In genomic region chr2:75570948-75571729, GRCh38 we compare ENCODE assay signal across 14 cellular contexts. TPM values are rescaled to one million over a fixed set of nuclear protein-coding genes. Genes with fewer than 3 reads are reported as not detected.
DNase-seq lines count a peak whose midpoint lies in the region; ATAC-seq and TF ChIP-seq lines count a peak whose summit lies in the region.
"Had no signal": no experiment of that assay in that cellular context is flagged by ENCODE, and none has a peak within 500 bp of the region (broad histone marks: within the 10 kb centered on the region; RNA-seq: fewer than 3 reads in every experiment).

No MANE protein-coding gene starts in this region.

- DNase-seq in COLO668 (lab: John Stamatoyannopoulos, UW; ENCODE audit: unreplicated experiment), result peak; percentile 28
- peak; percentile 80 for DNase-seq in NCI-H82 (lab: John Stamatoyannopoulos, UW)
- peak; percentile 49 for DNase-seq in fibroblast of the aortic adventitia (ENCODE audit: low read depth)
- peak; percentile 74 for DNase-seq in osteoblast (ENCODE audit: insufficient read length, low spot score, missing footprints)
- no peak for DNase-seq in T-helper 17 cell
- DNase-seq in 8988T, result no peak
- no peak for DNase-seq in globus pallidus (ENCODE audit: low spot score)
- DNase-seq: NCI-H1694, psoas muscle had no signal

- peaks cover 39% of the 10 kb centered on the region for H3K27me3 Mint-ChIP-seq in T-helper 17 cell

- no peaks in the 10 kb centered on the region for H3K27me3 ChIP-seq in osteoblast (ENCODE audit: insufficient read depth, low read length)
- H3K27me3 ChIP-seq: breast epithelium had no signal

- ATAC-seq in HG02870 (IDR thresholded peaks at IDR 0.05; ENCODE audit: unreplicated experiment) (no peak), T-helper 17 cell (no peak)
- ATAC-seq: HCT116 had no signal

- H3K36me3 ChIP-seq in osteoblast (ENCODE audit: insufficient read depth, low read length), result no peaks in the 10 kb centered on the region
- H3K36me3 ChIP-seq: breast epithelium had no signal

- H3K4me3 Mint-ChIP-seq in T-helper 17 cell, result no peak overlapping the region

- no peaks in the 10 kb centered on the region for H3K79me2 ChIP-seq in osteoblast (ENCODE audit: insufficient read depth, low read length)

- no peak overlapping the region for H3K4me3 ChIP-seq in fibroblast of the aortic adventitia (ENCODE audit: low read depth, low read length)
- H3K4me3 ChIP-seq in osteoblast (ENCODE audit: insufficient read depth, low read length), result no peak overlapping the region
- H3K4me3 ChIP-seq: breast epithelium, psoas muscle, SK-N-MC had no signal

- H4K20me1 ChIP-seq in osteoblast (ENCODE audit: insufficient read depth, low read length), result no peaks in the 10 kb centered on the region

- peak overlapping the region; percentile 6 for H2AFZ ChIP-seq in osteoblast (ENCODE audit: low read length)

- no peak overlapping the region for H3K27ac Mint-ChIP-seq in T-helper 17 cell

- peak overlapping the region; percentile 43 for H3K4me2 ChIP-seq in osteoblast (ENCODE audit: insufficient read depth, low read length)

- TF ChIP-seq CTCF in fibroblast of the aortic adventitia (IDR thresholded peaks at IDR 0.05; ENCODE audit: insufficient read depth, low read length) (no peak), osteoblast (IDR thresholded peaks at IDR 0.05; ENCODE audit: extremely low read depth, low read depth, low read length) (no peak)

- peaks cover 2% of the 10 kb centered on the region for H3K36me3 Mint-ChIP-seq in T-helper 17 cell (ENCODE audit: low read depth)

- no peaks in the 10 kb centered on the region for H3K4me1 Mint-ChIP-seq in T-helper 17 cell

- no peaks in the 10 kb centered on the region for H3K9me3 ChIP-seq in osteoblast (ENCODE audit: low read depth, low read length)
- H3K9me3 ChIP-seq in T-helper 17 cell (ENCODE audit: control insufficient read depth, low read length, poor library complexity, severe bottlenecking), result no peaks in the 10 kb centered on the region
- H3K9me3 ChIP-seq: breast epithelium, psoas muscle had no signal

- peaks cover 23% of the 10 kb centered on the region for H3K4me1 ChIP-seq in osteoblast (ENCODE audit: insufficient read depth, low read length)
- H3K4me1 ChIP-seq: breast epithelium, psoas muscle had no signal

- H3K27ac ChIP-seq in osteoblast (ENCODE audit: low read depth, low read length), result peak overlapping the region; percentile 91
- H3K27ac ChIP-seq: HL-60, psoas muscle, SK-N-MC had no signal

RNA-seq across cellular contexts. Expression of gene EVA1A, which starts 10.4 kb away (rescaled TPM):
- total RNA-seq in fibroblast of the aortic adventitia (ENCODE audit: low replicate concordance) (25.2 and 28.1 TPM in 2 replicates), osteoblast (70.9 and 74.8 TPM in 2 replicates), T-helper 17 cell (not detected)

Comparison
In these comparisons a context has a peak if more than half of its experiments do, and no peak if none do; other contexts are left out.
1. DNase-seq: peak in COLO668 (single experiment), NCI-H82 (single experiment), fibroblast of the aortic adventitia (single experiment) and osteoblast (single experiment); none in T-helper 17 cell (0 of 3), 8988T (single experiment) and globus pallidus (single experiment).
2. RNA of gene EVA1A, which starts 10.4 kb away (total RNA-seq): 70.9 to 74.8 TPM in osteoblast and 25.2 to 28.1 TPM in fibroblast of the aortic adventitia; not detected in T-helper 17 cell; every median in the first group is over 10 times any median in the second.